ENCODE assay signal across 13 cellular contexts in genomic region chr7:43588477-43589132, GRCh38. TPM values are rescaled to one million over a fixed set of nuclear protein-coding genes. Genes with fewer than 3 reads are reported as not detected.
DNase-seq lines count a peak whose midpoint lies in the region; ATAC-seq and TF ChIP-seq lines count a peak whose summit lies in the region.
"Had no signal": no experiment of that assay in that cellular context is flagged by ENCODE, and none has a peak within 500 bp of the region (broad histone marks: within the 10 kb centered on the region; RNA-seq: fewer than 3 reads in every experiment).

No MANE protein-coding gene starts in this region.

- H3K27ac ChIP-seq in HEK293 (ENCODE audit: extremely low read depth, low read depth, low read length) (no peak overlapping the region), neutrophil (peak overlapping the region; percentile 37)
- H3K27ac ChIP-seq: A549, HL-60 had no signal

- TF ChIP-seq CTCF in HEK293 (tag by site-specific recombination; IDR thresholded peaks at IDR 0.05) (no peak), neutrophil (IDR thresholded peaks at IDR 0.05) (no peak)
- no peak for TF ChIP-seq CTCF in activated CD8-positive, alpha-beta T cell treated with anti-CD3 and anti-CD28 coated beads for 36 hours (IDR thresholded peaks at IDR 0.05)

- H3K36me3 Mint-ChIP-seq in T-helper 2 cell treated with Interferon-gamma antibody and Interleukin-4, amounts not matched to agents 5 μg/mL and 100 μg/mL, for 36 hours (ENCODE audit: low read depth): peaks cover 40% of the 10 kb centered on the region
- H3K36me3 Mint-ChIP-seq in activated CD8-positive, alpha-beta T cell treated with anti-CD3 and anti-CD28 coated beads for 36 hours (ENCODE audit: low read depth): peaks cover 18% of the 10 kb centered on the region
- H3K36me3 Mint-ChIP-seq: brain had no signal

- H3K9me3 ChIP-seq in HEK293 (ENCODE audit: control insufficient read depth, insufficient read depth, low read depth, low read length) (no peaks in the 10 kb centered on the region), neutrophil (no peaks in the 10 kb centered on the region)
- H3K9me3 ChIP-seq: A549 had no signal

- H3K4me3 ChIP-seq in HEK293 (ENCODE audit: low read depth, low read length) (no peak overlapping the region), neutrophil (ENCODE audit: low read depth in 1 of 2, low read length in 1 of 2) (no peak overlapping the region)
- H3K4me3 ChIP-seq: A549 had no signal

- H3K9me3 Mint-ChIP-seq in T-helper 2 cell treated with Interferon-gamma antibody and Interleukin-4, amounts not matched to agents 5 μg/mL and 100 μg/mL, for 36 hours: no peaks in the 10 kb centered on the region
- H3K9me3 Mint-ChIP-seq in activated CD8-positive, alpha-beta T cell treated with anti-CD3 and anti-CD28 coated beads for 36 hours: no peaks in the 10 kb centered on the region
- H3K9me3 Mint-ChIP-seq: brain had no signal

- ATAC-seq in activated CD8-positive, alpha-beta T cell treated with anti-CD3 and anti-CD28 coated beads for 36 hours: no peak
- ATAC-seq: A549 had no signal

- CTCF ChIA-PET in HEK293 (lab: Yijun Ruan, JAX): interaction anchor here (1.5 to 3.1 kb wide), 2 partner anchors 111 to 251 kb away, joined by 4 to 12 read pairs; no protein-coding TSS in a partner anchor
- CTCF ChIA-PET in activated CD8-positive, alpha-beta T cell treated with anti-CD3 and anti-CD28 coated beads for 36 hours (lab: Charles Lee): interaction anchor here (1.4 to 12.9 kb wide), 3 partner anchors 8 to 111 kb away, joined by 5 to 452 read pairs (median 173); no protein-coding TSS in a partner anchor

- no peaks in the 10 kb centered on the region for H3K36me3 ChIP-seq in HEK293 (ENCODE audit: control insufficient read depth in 2 of 2, insufficient read depth in 1 of 2, low read length in 2 of 2)
- no peaks in the 10 kb centered on the region for H3K36me3 ChIP-seq in neutrophil

- no peaks in the 10 kb centered on the region for H3K27me3 ChIP-seq in neutrophil

- peaks cover 62% of the 10 kb centered on the region for H3K4me1 Mint-ChIP-seq in T-helper 2 cell treated with Interferon-gamma antibody and Interleukin-4, amounts not matched to agents 5 μg/mL and 100 μg/mL, for 36 hours (ENCODE audit: low read depth)
- H3K4me1 Mint-ChIP-seq in activated CD8-positive, alpha-beta T cell treated with anti-CD3 and anti-CD28 coated beads for 36 hours (ENCODE audit: low read depth): peaks cover 63% of the 10 kb centered on the region

- POLR2A ChIA-PET in HEK293 (lab: Yijun Ruan, JAX): no interaction called here
- POLR2A ChIA-PET in activated CD8-positive, alpha-beta T cell treated with anti-CD3 and anti-CD28 coated beads for 36 hours (lab: Charles Lee): interaction anchor here (0.6 to 8.0 kb wide), 6 partner anchors 29 to 1323 kb away, joined by 3 to 159 read pairs (median 4); no protein-coding TSS in a partner anchor

- H3K27me3 Mint-ChIP-seq in T-helper 2 cell treated with Interferon-gamma antibody and Interleukin-4, amounts not matched to agents 5 μg/mL and 100 μg/mL, for 36 hours (ENCODE audit: low read depth): no peaks in the 10 kb centered on the region
- H3K27me3 Mint-ChIP-seq in activated CD8-positive, alpha-beta T cell treated with anti-CD3 and anti-CD28 coated beads for 36 hours: no peaks in the 10 kb centered on the region

- H3K4me1 ChIP-seq in HEK293 (ENCODE audit: control insufficient read depth, insufficient read depth, low read length) (peaks cover 32% of the 10 kb centered on the region), neutrophil (ENCODE audit: control insufficient read depth in 1 of 2, insufficient read depth in 1 of 2, low read depth in 1 of 2, low read length in 1 of 2) (peaks cover 85 to 93% of the 10 kb centered on the region in 2 experiments)

- intact Hi-C loops in activated CD8-positive, alpha-beta T cell treated with anti-CD3 and anti-CD28 coated beads for 36 hours (cut with micrococcal nuclease): loop anchor here (5.0 kb wide), 1 partner anchor 34 kb away; no protein-coding TSS in a partner anchor

- DNase-seq in T-helper 2 cell treated with Interferon-gamma antibody and Interleukin-4, amounts not matched to agents 5 μg/mL and 100 μg/mL, for 36 hours (ENCODE audit: low spot score): no peak
- DNase-seq in T-helper 2 cell: no peak
- DNase-seq in activated CD8-positive, alpha-beta T cell treated with anti-CD3 and anti-CD28 coated beads for 36 hours: no peak
- DNase-seq in stimulated activated CD4-positive, alpha-beta T cell treated with anti-CD3 and anti-CD28 coated beads, Interleukin-2, amount 100 ng/mL, for 48 hours: no peak
- DNase-seq in MV-4-11 (lab: John Stamatoyannopoulos, UW): no peak
- DNase-seq in central memory CD4-positive, alpha-beta T cell: no peak
- DNase-seq: effector CD8-positive, alpha-beta T cell; NCI-H526 had no signal

- peak overlapping the region; percentile 57 for H3K4me3 Mint-ChIP-seq in T-helper 2 cell treated with Interferon-gamma antibody and Interleukin-4, amounts not matched to agents 5 μg/mL and 100 μg/mL, for 36 hours
- H3K4me3 Mint-ChIP-seq in activated CD8-positive, alpha-beta T cell treated with anti-CD3 and anti-CD28 coated beads for 36 hours: peak overlapping the region; percentile 22

- peak overlapping the region; percentile 9 for H3K27ac Mint-ChIP-seq in T-helper 2 cell treated with Interferon-gamma antibody and Interleukin-4, amounts not matched to agents 5 μg/mL and 100 μg/mL, for 36 hours
- peak overlapping the region; percentile 83 for H3K27ac Mint-ChIP-seq in activated CD8-positive, alpha-beta T cell treated with anti-CD3 and anti-CD28 coated beads for 36 hours
- H3K27ac Mint-ChIP-seq: brain had no signal

TF ChIP-seq in HEK293, 187 proteins besides CTCF, POLR2A, EP300 and RAD21:
- no peak for TF ChIP-seq ZNF362 (tag by site-specific recombination; IDR thresholded peaks at IDR 0.05)
- TF ChIP-seq ZNF449 (tag by site-specific recombination; IDR thresholded peaks at IDR 0.05): peak; percentile 59
- 0 out of 2 replicates have a peak, but pooled peaks have one; percentile 21 for TF ChIP-seq SCRT2 (tag by site-specific recombination; IDR thresholded peaks at IDR 0.05)
- TF ChIP-seq OSR2 (tag by site-specific recombination; IDR thresholded peaks at IDR 0.05): peak; percentile 86
- no peak for TF ChIP-seq ZNF366 (tag by site-specific recombination; conservative IDR thresholded peaks at IDR 0.05)
- TF ChIP-seq ZNF791 (tag by site-specific recombination; IDR thresholded peaks at IDR 0.05): no peak
- TF ChIP-seq FEZF1 (tag by site-specific recombination; IDR thresholded peaks at IDR 0.05): peak; percentile 51; the same call in 1 of the 2 replicates
- TF ChIP-seq SCRT1 (tag by site-specific recombination; IDR thresholded peaks at IDR 0.05; ENCODE audit: borderline replicate concordance): peak; percentile 70
- no peak for TF ChIP-seq ZNF2 (tag by site-specific recombination; IDR thresholded peaks at IDR 0.05)
- TF ChIP-seq ZNF302 (tag by site-specific recombination; IDR thresholded peaks at IDR 0.05; ENCODE audit: low read depth): no peak
- peak; percentile 47; the same call in 1 of the 2 replicates for TF ChIP-seq ZNF843 (tag by site-specific recombination; IDR thresholded peaks at IDR 0.05)
- no peak for TF ChIP-seq SP3 (tag by site-specific recombination; IDR thresholded peaks at IDR 0.05)
- TF ChIP-seq PRDM6 (tag by site-specific recombination; IDR thresholded peaks at IDR 0.05): peak; percentile 53
- TF ChIP-seq GLI2 (tag by site-specific recombination; IDR thresholded peaks at IDR 0.05; ENCODE audit: borderline replicate concordance, low read depth): no peak
- no peak for TF ChIP-seq PBX3 (CRISPR knock-in tag; IDR thresholded peaks at IDR 0.05)

RNA-seq across cellular contexts. Expression of gene STK17A, which starts 5.7 kb away (rescaled TPM):
- 10 to 100 TPM; 42.4 to 46.1 TPM for total RNA-seq in activated CD8-positive, alpha-beta T cell treated with anti-CD3 and anti-CD28 coated beads for 36 hours
